In genomic region chr1:239856924-239857323, GRCh38 we compare ENCODE assay signal across 29 cellular contexts.
"Had no signal": no experiment of that assay in that cellular context is flagged by ENCODE, and none has a peak within 500 bp of the region (broad histone marks: within the 10 kb centered on the region; RNA-seq: fewer than 3 reads in every experiment).

No MANE protein-coding gene starts in this region.

- H3K4me3 ChIP-seq: neural progenitor cell, ovary, psoas muscle, right lobe of liver, sigmoid colon, smooth muscle cell, spleen, stomach, thoracic aorta, thyroid gland, tibial nerve, upper lobe of left lung, vagina had no signal

- H3K9me3 Mint-ChIP-seq: natural killer cell had no signal

- H3K4me1 Mint-ChIP-seq: natural killer cell; nephron; stimulated activated effector memory CD8-positive, alpha-beta T cell treated with anti-CD3 and anti-CD28 coated beads, Interleukin-12 subunit alpha, Interleukin-12 subunit beta, amount 100 ng/mL, for 72 hours; stimulated activated naive B cell treated with anti-CD40 and anti-IgM and Interleukin-4, amounts not matched to agents 10 μg/mL and 1 μg/mL and 100 μg/mL, for 72 hours had no signal

- H3K27ac Mint-ChIP-seq: natural killer cell; nephron; neural progenitor cell; progenitor cell of endocrine pancreas; stimulated activated effector memory CD8-positive, alpha-beta T cell treated with anti-CD3 and anti-CD28 coated beads, Interleukin-12 subunit alpha, Interleukin-12 subunit beta, amount 100 ng/mL, for 72 hours; stimulated activated naive B cell treated with anti-CD40 and anti-IgM and Interleukin-4, amounts not matched to agents 10 μg/mL and 1 μg/mL and 100 μg/mL, for 72 hours; stimulated activated naive CD8-positive, alpha-beta T cell treated with anti-CD3 and anti-CD28 coated beads, Interleukin-15, Interleukin-2, amounts not matched to agents 100 ng/mL and 50 ng/mL, for 24 hours had no signal

- H3K79me2 ChIP-seq: parathyroid adenoma had no signal

- H3K27ac ChIP-seq: neural progenitor cell, ovary, parathyroid adenoma, psoas muscle, right lobe of liver, sigmoid colon, spleen, stomach, thoracic aorta, thyroid gland, tibial nerve, upper lobe of left lung, vagina had no signal

- H3K27me3 Mint-ChIP-seq: progenitor cell of endocrine pancreas; stimulated activated naive B cell treated with anti-CD40 and anti-IgM and Interleukin-4, amounts not matched to agents 10 μg/mL and 1 μg/mL and 100 μg/mL, for 72 hours; stimulated activated naive CD8-positive, alpha-beta T cell treated with anti-CD3 and anti-CD28 coated beads, Interleukin-15, Interleukin-2, amounts not matched to agents 100 ng/mL and 50 ng/mL, for 24 hours had no signal

- H3K4me3 Mint-ChIP-seq: natural killer cell; nephron; neural progenitor cell; stimulated activated effector memory CD8-positive, alpha-beta T cell treated with anti-CD3 and anti-CD28 coated beads, Interleukin-12 subunit alpha, Interleukin-12 subunit beta, amount 100 ng/mL, for 72 hours; stimulated activated naive B cell treated with anti-CD40 and anti-IgM and Interleukin-4, amounts not matched to agents 10 μg/mL and 1 μg/mL and 100 μg/mL, for 72 hours; stimulated activated naive CD8-positive, alpha-beta T cell treated with anti-CD3 and anti-CD28 coated beads, Interleukin-15, Interleukin-2, amounts not matched to agents 100 ng/mL and 50 ng/mL, for 24 hours had no signal

- DNase-seq: natural killer cell; occipital lobe; ovary; posterior cingulate gyrus; psoas muscle; right cardiac atrium; right lobe of liver; sigmoid colon; spleen; stimulated activated CD4-positive, alpha-beta T cell treated with anti-CD3 and anti-CD28 coated beads, Interleukin-15, amount 100 ng/mL, for 24 hours; stimulated activated CD4-positive, alpha-beta T cell treated with anti-CD3 and anti-CD28 coated beads, Interleukin-2, amount 100 ng/mL, for 24 hours; stimulated activated CD4-positive, alpha-beta T cell treated with anti-CD3 and anti-CD28 coated beads, Interleukin-2, amount 100 ng/mL, for 48 hours; stimulated activated CD4-positive, alpha-beta T cell treated with anti-CD3 and anti-CD28 coated beads, Interleukin-4, amount 100 ng/mL, for 24 hours; stimulated activated naive B cell treated with anti-CD40 and anti-IgM and Interleukin-4, amounts not matched to agents 10 μg/mL and 1 μg/mL and 100 μg/mL, for 72 hours; stimulated activated naive CD4-positive, alpha-beta T cell treated with Interleukin-2 at 50 U/mL for 16 hours; stomach; thyroid gland; trophoblast cell; upper lobe of left lung had no signal

- H3K27me3 ChIP-seq: neural progenitor cell, ovary, right lobe of liver, sigmoid colon, spleen, stomach, thyroid gland, tibial nerve, upper lobe of left lung, vagina had no signal

- H3K4me1 ChIP-seq: parathyroid adenoma, psoas muscle, right lobe of liver, sigmoid colon, thyroid gland, tibial nerve, upper lobe of left lung, vagina had no signal

- H3K36me3 ChIP-seq: neural progenitor cell, ovary, right lobe of liver, sigmoid colon, spleen, stomach, thoracic aorta, thyroid gland, tibial nerve, upper lobe of left lung, vagina had no signal

- H3K36me3 Mint-ChIP-seq: natural killer cell; stimulated activated effector memory CD8-positive, alpha-beta T cell treated with anti-CD3 and anti-CD28 coated beads, Interleukin-12 subunit alpha, Interleukin-12 subunit beta, amount 100 ng/mL, for 72 hours had no signal

- H3K9me3 ChIP-seq: ovary, psoas muscle, right lobe of liver, sigmoid colon, thoracic aorta, thyroid gland, tibial nerve, upper lobe of left lung, vagina had no signal

- H2AFZ ChIP-seq: neural progenitor cell, parathyroid adenoma had no signal

- H3K4me2 ChIP-seq: smooth muscle cell had no signal
